11 cellular contexts compared by ENCODE assay signal in the genomic region with DNA sequence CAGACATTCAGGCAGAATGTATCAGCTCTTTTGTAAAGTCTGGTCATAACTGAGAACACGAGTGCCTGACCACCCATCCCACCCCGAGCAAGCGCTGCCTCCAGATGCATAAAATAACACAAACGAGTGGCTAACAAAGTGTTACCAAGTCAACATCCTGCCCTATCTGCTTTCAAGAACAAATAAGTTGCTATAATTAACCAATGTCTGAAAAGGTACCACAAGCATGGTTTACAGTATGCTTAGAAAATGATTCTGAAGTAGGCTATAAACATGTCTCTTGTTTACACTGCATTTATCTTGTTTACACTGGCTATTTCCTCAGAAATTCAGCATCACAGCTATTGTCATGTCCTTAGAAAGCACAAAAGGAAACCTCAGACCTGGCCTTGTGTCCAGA. TPM values are rescaled to one million over a fixed set of nuclear protein-coding genes. Genes with fewer than 3 reads are reported as not detected.
DNase-seq lines count a peak whose midpoint lies in the region; ATAC-seq and TF ChIP-seq lines count a peak whose summit lies in the region.
"Had no signal": no experiment of that assay in that cellular context is flagged by ENCODE, and none has a peak within 500 bp of the region (broad histone marks: within the 10 kb centered on the region; RNA-seq: fewer than 3 reads in every experiment).

No MANE protein-coding gene starts in this region.

- ATAC-seq in left colon (peak; percentile 56), HG03432 (IDR thresholded peaks at IDR 0.05; ENCODE audit: unreplicated experiment) (no peak), GM18519 (IDR thresholded peaks at IDR 0.05; ENCODE audit: low FRiP score, unreplicated experiment) (no peak)

- H3K9me2 ChIP-seq in MM.1S (replicated peaks; ENCODE audit: insufficient read depth, low read length) = no peaks in the 10 kb centered on the region

- peaks cover 9% of the 10 kb centered on the region; the same call in 1 of the 2 replicates for H3F3A ChIP-seq in MM.1S (ENCODE audit: insufficient read depth, low read length)

- no peak overlapping the region for H3K9ac ChIP-seq in MM.1S (ENCODE audit: low read length)

- peaks cover 6% of the 10 kb centered on the region; the same call in 1 of the 2 replicates for H3K27me3 ChIP-seq in MM.1S (replicated peaks; ENCODE audit: insufficient read depth, low read length)

- H3K9me3 ChIP-seq in MM.1S (replicated peaks; ENCODE audit: insufficient read depth, low read length) = no peaks in the 10 kb centered on the region

- H3K79me2 ChIP-seq in MM.1S (ENCODE audit: low read length) = no peaks in the 10 kb centered on the region

- no peaks in the 10 kb centered on the region for H3K36me3 ChIP-seq in MM.1S (replicated peaks; ENCODE audit: insufficient read depth, low read length)

- H3K4me3 ChIP-seq in MM.1S (ENCODE audit: low read length) = no peak overlapping the region

- intact Hi-C loops in left colon (cut with DNase I, micrococcal nuclease) = no loop called here

- H3K4me1 ChIP-seq in MM.1S (ENCODE audit: low read length) = peaks cover 19% of the 10 kb centered on the region

- TF ChIP-seq CTCF in MM.1S (IDR thresholded peaks at IDR 0.05; ENCODE audit: low read length) = no peak

- no peak overlapping the region for H3K4me2 ChIP-seq in MM.1S (ENCODE audit: low read depth, low read length)

- H2AFZ ChIP-seq in MM.1S (ENCODE audit: low read length) = no peak overlapping the region

- no peak overlapping the region for H3K27ac ChIP-seq in MM.1S (ENCODE audit: low read length)
- H3K27ac ChIP-seq: HL-60 had no signal

- DNase-seq in COR-L47 (lab: John Stamatoyannopoulos, UW) (peak; percentile 77), HuH-7.5 (ENCODE audit: low spot score) (peak; percentile 10), NCI-H69 (lab: John Stamatoyannopoulos, UW) (peak; percentile 86), left colon (no peak), NCI-H82 treated with DMSO at 0.1 percent for 48 hours (lab: John Stamatoyannopoulos, UW; ENCODE audit: unreplicated experiment) (no peak), MM.1S (no peak)
- DNase-seq: head of caudate nucleus, NCI-H2171 had no signal

- H4K20me1 ChIP-seq in MM.1S (ENCODE audit: insufficient read depth, low read length) = no peaks in the 10 kb centered on the region

RNA-seq across cellular contexts. Expression of gene PIK3AP1, which starts 49.5 kb away (rescaled TPM):
- 10 to 100 TPM; 10.1 to 13.0 TPM for total RNA-seq in left colon

Comparison
In these comparisons a context has a peak if more than half of its experiments do, and no peak if none do; other contexts are left out.
1. DNase-seq: peak in COR-L47 (single experiment), HuH-7.5 (single experiment) and NCI-H69 (single experiment); none in left colon (0 of 2), NCI-H82 treated with DMSO at 0.1 percent for 48 hours (single experiment) and MM.1S (single experiment).